9 cellular contexts compared by ENCODE assay signal in the genomic region with DNA sequence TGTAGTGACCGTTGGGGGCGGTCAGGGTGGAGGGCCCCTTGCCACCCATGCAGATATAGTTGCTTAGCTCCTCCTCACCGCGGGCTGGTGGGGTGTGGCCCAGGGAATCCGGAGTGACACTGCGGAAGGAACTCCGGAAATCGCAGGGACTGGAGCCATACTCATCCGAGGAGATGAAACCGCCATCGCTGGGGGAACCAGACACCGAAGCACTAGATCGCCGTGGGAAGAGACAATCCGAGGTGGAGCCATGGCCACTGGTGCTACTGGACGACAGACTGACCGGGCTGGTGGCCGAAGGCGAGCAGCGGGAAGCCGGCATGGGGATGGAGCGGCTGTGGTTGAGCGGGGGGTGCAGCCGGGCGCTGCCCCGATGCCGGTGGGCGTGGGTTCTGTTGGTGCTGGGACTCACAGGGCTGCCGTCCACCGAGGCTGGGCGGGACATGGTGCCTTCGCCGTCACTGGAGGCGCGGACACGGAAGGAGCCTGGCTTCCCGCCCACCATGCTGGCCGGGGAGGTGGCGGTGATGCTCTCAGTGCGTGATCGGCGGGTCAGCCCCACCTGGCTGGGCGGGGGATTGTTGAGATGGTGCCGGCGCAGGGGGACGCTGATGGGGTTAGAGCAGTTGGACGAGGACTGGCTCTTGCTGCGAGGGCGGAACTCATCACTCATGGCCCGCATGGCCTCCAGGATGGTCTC. TPM values are rescaled to one million over a fixed set of nuclear protein-coding genes. Genes with fewer than 3 reads are reported as not detected.
DNase-seq lines count a peak whose midpoint lies in the region; ATAC-seq and TF ChIP-seq lines count a peak whose summit lies in the region.
"Had no signal": no experiment of that assay in that cellular context is flagged by ENCODE, and none has a peak within 500 bp of the region (broad histone marks: within the 10 kb centered on the region; RNA-seq: fewer than 3 reads in every experiment).

No MANE protein-coding gene starts in this region.

- no peak for ATAC-seq in Right ventricle myocardium inferior

- TF ChIP-seq CTCF in Calu3 (IDR thresholded peaks at IDR 0.05; ENCODE audit: unreplicated experiment) (no peak), SU-DHL-6 (IDR thresholded peaks at IDR 0.05; ENCODE audit: insufficient read depth, low read length, poor library complexity, severe bottlenecking) (no peak)

- peaks cover 80% of the 10 kb centered on the region for H3K36me3 Mint-ChIP-seq in Calu3 (ENCODE audit: insufficient read depth, unreplicated experiment)

- H3K9me3 Mint-ChIP-seq in Calu3 (ENCODE audit: low read depth, unreplicated experiment): no peaks in the 10 kb centered on the region

- peaks cover 41% of the 10 kb centered on the region for H3F3A ChIP-seq in SU-DHL-6 (ENCODE audit: insufficient read depth)

- intact Hi-C loops in Calu3 (cut with micrococcal nuclease; ENCODE audit: unreplicated experiment): no loop called here
- intact Hi-C loops in Right ventricle myocardium inferior (cut with DNase I): loop anchor here (5.0 kb wide), 1 partner anchor 145 kb away; no protein-coding TSS in a partner anchor

- peak overlapping the region; percentile 75 for H3K27ac Mint-ChIP-seq in Calu3 (ENCODE audit: unreplicated experiment)

- H3K9ac ChIP-seq in SU-DHL-6 (ENCODE audit: low read length) (no peak overlapping the region), rectal smooth muscle tissue (ENCODE audit: low read length) (peak overlapping the region; percentile 22)

- peaks cover 63% of the 10 kb centered on the region for H3K4me1 Mint-ChIP-seq in Calu3 (ENCODE audit: low read depth, unreplicated experiment)

- H3K27me3 Mint-ChIP-seq in Calu3 (ENCODE audit: unreplicated experiment): no peaks in the 10 kb centered on the region

- H3K27me3 ChIP-seq in SU-DHL-6 (ENCODE audit: low read length) (no peaks in the 10 kb centered on the region), rectal smooth muscle tissue (ENCODE audit: control insufficient read depth, insufficient read depth, low read length) (no peaks in the 10 kb centered on the region)

- BruUV-seq in Calu3 (replicated peaks; lab: Mats Ljungman, UMichigan): no TSS peak

- no peak overlapping the region for H3K27ac ChIP-seq in SU-DHL-6 (ENCODE audit: low read depth, low read length)
- peak overlapping the region; percentile 94 for H3K27ac ChIP-seq in rectal smooth muscle tissue (ENCODE audit: low read depth, low read length)

- no peaks in the 10 kb centered on the region for H3K36me3 ChIP-seq in SU-DHL-6 (ENCODE audit: low read length)
- no peaks in the 10 kb centered on the region for H3K36me3 ChIP-seq in rectal smooth muscle tissue (ENCODE audit: control insufficient read depth, insufficient read depth, low read length)

- DNase-seq in Calu3: no peak
- DNase-seq in Right ventricle myocardium inferior (ENCODE audit: missing footprints): peak; percentile 62
- DNase-seq in NCI-H510A treated with DMSO at 0.1 percent for 48 hours (lab: John Stamatoyannopoulos, UW): no peak
- DNase-seq in NCI-H2171 (lab: John Stamatoyannopoulos, UW): no peak
- no peak for DNase-seq in SW 1271 (lab: John Stamatoyannopoulos, UW)
- DNase-seq in NCI-H69 (lab: John Stamatoyannopoulos, UW): no peak
- DNase-seq: cerebellar nuclear complex had no signal

- no peak overlapping the region for H2AFZ ChIP-seq in SU-DHL-6 (ENCODE audit: low read depth, low read length, severe bottlenecking)

- H3K9me2 ChIP-seq in SU-DHL-6 (replicated peaks; ENCODE audit: insufficient read depth, low read length): no peaks in the 10 kb centered on the region

- H3K4me1 ChIP-seq in rectal smooth muscle tissue (ENCODE audit: control insufficient read depth, insufficient read depth, low read length): peaks cover 17% of the 10 kb centered on the region

- peak overlapping the region; percentile 87 for H3K4me3 Mint-ChIP-seq in Calu3 (ENCODE audit: low read depth, unreplicated experiment)

- H3K79me2 ChIP-seq in SU-DHL-6 (ENCODE audit: insufficient read depth, low read length): peaks cover 55% of the 10 kb centered on the region

- no peaks in the 10 kb centered on the region for H4K20me1 ChIP-seq in SU-DHL-6 (ENCODE audit: low read depth, low read length)

- peak overlapping the region; percentile 63 for H3K4me2 ChIP-seq in SU-DHL-6 (ENCODE audit: low read depth, low read length, poor library complexity, severe bottlenecking)

- CTCF ChIA-PET in Calu3 (lab: Charles Lee): interaction anchor here (1.2 to 1.3 kb wide), 2 partner anchors 124 to 908 kb away, joined by 3 read pairs; no protein-coding TSS in a partner anchor

- H3K4me3 ChIP-seq in SU-DHL-6 (ENCODE audit: insufficient read depth, low read length, poor library complexity, severe bottlenecking) (no peak overlapping the region), rectal smooth muscle tissue (ENCODE audit: low read length) (peak overlapping the region; percentile 84)

- no peaks in the 10 kb centered on the region for H3K9me3 ChIP-seq in SU-DHL-6 (ENCODE audit: insufficient read depth, low read length)

RNA-seq across cellular contexts. Expression of a gene that starts 2.2 kb away (rescaled TPM):
- total RNA-seq in Calu3 (2022): 29.7 and 34.4 TPM in 2 replicates
- total RNA-seq in Right ventricle myocardium inferior: 15.9 TPM

RNA-seq across cellular contexts. Expression of a gene that starts 38.4 kb away (rescaled TPM):
- 28.7 and 32.8 TPM in 2 replicates for total RNA-seq in Calu3 (2022)
- 30.5 TPM for total RNA-seq in Right ventricle myocardium inferior
